Comparison of ENCODE assay signal across 11 cellular contexts in genomic region chr9:14221558-14221957, GRCh38.
DNase-seq lines count a peak whose midpoint lies in the region; ATAC-seq and TF ChIP-seq lines count a peak whose summit lies in the region.
"Had no signal": no experiment of that assay in that cellular context is flagged by ENCODE, and none has a peak within 500 bp of the region (broad histone marks: within the 10 kb centered on the region; RNA-seq: fewer than 3 reads in every experiment).

No MANE protein-coding gene starts in this region.

- 0 out of 2 replicates have a peak overlapping the region, but pooled peaks have one; percentile 33 for H2AFZ ChIP-seq in Loucy (ENCODE audit: low read length)

- H3K27ac ChIP-seq in breast epithelium, result peak overlapping the region; percentile 73 to 80
- no peak overlapping the region for H3K27ac ChIP-seq in upper lobe of right lung

- no peak overlapping the region for H3K4me2 ChIP-seq in Loucy (ENCODE audit: low read depth, low read length, poor library complexity, severe bottlenecking)

- TF ChIP-seq POLR2A in breast epithelium (IDR thresholded peaks at IDR 0.05), result no peak

- no peaks in the 10 kb centered on the region for H3K4me1 ChIP-seq in Loucy (ENCODE audit: insufficient read depth, low read length, poor library complexity, severe bottlenecking)
- H3K4me1 ChIP-seq in breast epithelium, result no peaks in the 10 kb centered on the region
- H3K4me1 ChIP-seq in upper lobe of right lung, result peaks cover 30% of the 10 kb centered on the region

- no peaks in the 10 kb centered on the region for H3F3A ChIP-seq in Loucy (ENCODE audit: low read depth)

- H3K27ac Mint-ChIP-seq in T-helper 2 cell treated with Interferon-gamma antibody and Interleukin-4, amounts not matched to agents 5 μg/mL and 100 μg/mL, for 36 hours, result no peak overlapping the region
- H3K27ac Mint-ChIP-seq: effector memory CD8-positive, alpha-beta T cell; progenitor cell of endocrine pancreas had no signal

- intact Hi-C loops in breast epithelium (cut with DNase I; ENCODE audit: low total_unique reads), result no loop called here
- intact Hi-C loops in upper lobe of right lung (cut with DNase I), result no loop called here

- DNase-seq in breast epithelium (ENCODE audit: low spot score in 2 of 2) (no peak), kidney tubule cell (ENCODE audit: low spot score) (peak; percentile 91), upper lobe of right lung (no peak), 8988T (no peak)
- no peak for DNase-seq in T-helper 2 cell treated with Interferon-gamma antibody and Interleukin-4, amounts not matched to agents 5 μg/mL and 100 μg/mL, for 36 hours (ENCODE audit: low spot score)
- DNase-seq: activated CD4-positive, alpha-beta T cell treated with anti-CD3 and anti-CD28 coated beads, Interleukin-2, amount 50 U/mL, for 48 hours; effector memory CD8-positive, alpha-beta T cell; NCI-H2227 treated with DMSO at 0.1 percent for 48 hours had no signal

- H3K4me3 ChIP-seq in Loucy (ENCODE audit: low read length, poor library complexity, severe bottlenecking), result no peak overlapping the region
- H3K4me3 ChIP-seq in breast epithelium, result no peak overlapping the region
- no peak overlapping the region for H3K4me3 ChIP-seq in upper lobe of right lung

- H3K4me1 Mint-ChIP-seq in T-helper 2 cell treated with Interferon-gamma antibody and Interleukin-4, amounts not matched to agents 5 μg/mL and 100 μg/mL, for 36 hours (ENCODE audit: low read depth), result no peaks in the 10 kb centered on the region

- H3K36me3 Mint-ChIP-seq in T-helper 2 cell treated with Interferon-gamma antibody and Interleukin-4, amounts not matched to agents 5 μg/mL and 100 μg/mL, for 36 hours (ENCODE audit: low read depth), result no peaks in the 10 kb centered on the region

- H3K9me3 ChIP-seq in Loucy (ENCODE audit: insufficient read depth, low read depth, low read length), result no peaks in the 10 kb centered on the region
- no peaks in the 10 kb centered on the region for H3K9me3 ChIP-seq in breast epithelium
- H3K9me3 ChIP-seq in upper lobe of right lung, result no peaks in the 10 kb centered on the region

- H3K36me3 ChIP-seq in Loucy (ENCODE audit: insufficient read depth, low read length) (no peaks in the 10 kb centered on the region), breast epithelium (no peaks in the 10 kb centered on the region), upper lobe of right lung (no peaks in the 10 kb centered on the region)

- H3K27me3 Mint-ChIP-seq in T-helper 2 cell treated with Interferon-gamma antibody and Interleukin-4, amounts not matched to agents 5 μg/mL and 100 μg/mL, for 36 hours (ENCODE audit: low read depth), result no peaks in the 10 kb centered on the region
- H3K27me3 Mint-ChIP-seq: progenitor cell of endocrine pancreas had no signal

- H4K20me1 ChIP-seq in Loucy (ENCODE audit: insufficient read depth, low read length, poor library complexity, severe bottlenecking), result no peaks in the 10 kb centered on the region

- H3K27me3 ChIP-seq in Loucy (ENCODE audit: insufficient read depth, low read length, poor library complexity, severe bottlenecking), result no peaks in the 10 kb centered on the region
- H3K27me3 ChIP-seq in breast epithelium, result no peaks in the 10 kb centered on the region
- no peaks in the 10 kb centered on the region for H3K27me3 ChIP-seq in upper lobe of right lung

- no peaks in the 10 kb centered on the region for H3K9me3 Mint-ChIP-seq in T-helper 2 cell treated with Interferon-gamma antibody and Interleukin-4, amounts not matched to agents 5 μg/mL and 100 μg/mL, for 36 hours

- ATAC-seq in upper lobe of right lung (peak; percentile 76), GM18519 (IDR thresholded peaks at IDR 0.05; ENCODE audit: low FRiP score, unreplicated experiment) (no peak)
- ATAC-seq: effector memory CD8-positive, alpha-beta T cell had no signal

- no peak for TF ChIP-seq CTCF in Loucy (conservative IDR thresholded peaks at IDR 0.05; ENCODE audit: low read length)
- TF ChIP-seq CTCF in breast epithelium (IDR thresholded peaks at IDR 0.05), result no peak
- no peak for TF ChIP-seq CTCF in upper lobe of right lung (IDR thresholded peaks at IDR 0.05)

- H3K79me2 ChIP-seq in Loucy (ENCODE audit: insufficient read depth, low read length), result no peaks in the 10 kb centered on the region

- H3K9me2 ChIP-seq in Loucy (replicated peaks; ENCODE audit: low read depth, low read length), result no peaks in the 10 kb centered on the region

- no peak overlapping the region for H3K4me3 Mint-ChIP-seq in T-helper 2 cell treated with Interferon-gamma antibody and Interleukin-4, amounts not matched to agents 5 μg/mL and 100 μg/mL, for 36 hours
- H3K4me3 Mint-ChIP-seq: effector memory CD8-positive, alpha-beta T cell had no signal

- no peak overlapping the region for H3K9ac ChIP-seq in Loucy (ENCODE audit: low read depth, low read length, poor library complexity, severe bottlenecking)
